1 cellular context compared by ENCODE assay signal in the genomic region with DNA sequence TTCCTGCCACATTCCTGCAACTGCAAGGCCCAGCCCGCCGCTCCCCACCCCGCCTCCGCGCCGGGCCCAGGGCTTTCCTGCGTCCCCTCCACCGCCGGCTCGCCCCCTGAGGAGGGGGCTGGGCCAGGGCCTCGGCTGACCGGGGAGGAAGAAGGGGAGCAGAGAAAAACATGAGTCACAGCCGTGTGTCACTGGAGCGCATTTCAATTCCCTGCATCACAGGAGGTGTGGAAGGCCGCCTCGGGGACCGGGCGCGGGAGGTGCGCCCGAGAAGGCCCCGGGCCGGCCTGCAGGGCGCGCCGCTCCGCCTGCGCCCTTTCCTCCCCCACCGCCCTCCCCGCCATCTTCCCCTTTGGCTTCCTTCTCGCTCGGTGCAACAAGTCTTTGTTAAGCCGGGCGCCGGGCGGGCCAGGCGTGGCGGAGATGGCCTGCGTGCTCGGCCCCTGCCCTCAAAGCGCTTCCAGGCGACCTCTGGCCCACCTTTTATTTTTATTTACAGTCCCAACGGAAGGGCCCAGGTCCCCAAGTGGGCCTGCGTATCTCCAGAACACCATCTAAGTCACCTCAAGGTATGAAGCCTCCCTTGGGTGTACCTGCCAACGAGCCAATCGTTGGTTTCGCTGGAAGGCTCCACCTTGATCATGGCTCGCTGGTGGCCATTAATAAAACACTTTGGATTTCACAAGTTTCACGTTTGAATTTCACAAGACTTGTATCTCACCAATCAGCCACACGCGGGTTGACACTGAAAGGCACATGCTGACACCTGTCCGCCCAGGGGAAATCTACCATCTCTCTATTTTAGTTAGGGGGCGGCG.
A peak's percentile ranks its signal among the peaks of the same experiment; 100 is the strongest.
TF ChIP-seq lines count a peak whose summit lies in the region.

No MANE protein-coding gene starts in this region.

TF ChIP-seq in K562, 482 proteins besides CTCF, POLR2A, EP300 and RAD21 (continued from another document and continues in another):
- TF ChIP-seq FOXO4 (CRISPR knock-in tag; IDR thresholded peaks at IDR 0.05): no peak
- TF ChIP-seq, protein P1, sequence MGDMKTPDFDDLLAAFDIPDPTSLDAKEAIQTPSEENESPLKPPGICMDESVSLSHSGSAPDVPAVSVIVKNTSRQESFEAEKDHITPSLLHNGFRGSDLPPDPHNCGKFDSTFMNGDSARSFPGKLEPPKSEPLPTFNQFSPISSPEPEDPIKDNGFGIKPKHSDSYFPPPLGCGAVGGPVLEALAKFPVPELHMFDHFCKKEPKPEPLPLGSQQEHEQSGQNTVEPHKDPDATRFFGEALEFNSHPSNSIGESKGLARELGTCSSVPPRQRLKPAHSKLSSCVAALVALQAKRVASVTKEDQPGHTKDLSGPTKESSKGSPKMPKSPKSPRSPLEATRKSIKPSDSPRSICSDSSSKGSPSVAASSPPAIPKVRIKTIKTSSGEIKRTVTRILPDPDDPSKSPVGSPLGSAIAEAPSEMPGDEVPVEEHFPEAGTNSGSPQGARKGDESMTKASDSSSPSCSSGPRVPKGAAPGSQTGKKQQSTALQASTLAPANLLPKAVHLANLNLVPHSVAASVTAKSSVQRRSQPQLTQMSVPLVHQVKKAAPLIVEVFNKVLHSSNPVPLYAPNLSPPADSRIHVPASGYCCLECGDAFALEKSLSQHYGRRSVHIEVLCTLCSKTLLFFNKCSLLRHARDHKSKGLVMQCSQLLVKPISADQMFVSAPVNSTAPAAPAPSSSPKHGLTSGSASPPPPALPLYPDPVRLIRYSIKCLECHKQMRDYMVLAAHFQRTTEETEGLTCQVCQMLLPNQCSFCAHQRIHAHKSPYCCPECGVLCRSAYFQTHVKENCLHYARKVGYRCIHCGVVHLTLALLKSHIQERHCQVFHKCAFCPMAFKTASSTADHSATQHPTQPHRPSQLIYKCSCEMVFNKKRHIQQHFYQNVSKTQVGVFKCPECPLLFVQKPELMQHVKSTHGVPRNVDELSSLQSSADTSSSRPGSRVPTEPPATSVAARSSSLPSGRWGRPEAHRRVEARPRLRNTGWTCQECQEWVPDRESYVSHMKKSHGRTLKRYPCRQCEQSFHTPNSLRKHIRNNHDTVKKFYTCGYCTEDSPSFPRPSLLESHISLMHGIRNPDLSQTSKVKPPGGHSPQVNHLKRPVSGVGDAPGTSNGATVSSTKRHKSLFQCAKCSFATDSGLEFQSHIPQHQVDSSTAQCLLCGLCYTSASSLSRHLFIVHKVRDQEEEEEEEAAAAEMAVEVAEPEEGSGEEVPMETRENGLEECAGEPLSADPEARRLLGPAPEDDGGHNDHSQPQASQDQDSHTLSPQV (IDR thresholded peaks at IDR 0.05): peak; percentile 85
- peak; percentile 15 for TF ChIP-seq CREB1 (IDR thresholded peaks at IDR 0.05)
- no peak; the same call in 1 of the 2 replicates for TF ChIP-seq CREB1 (CRISPR knock-in tag; IDR thresholded peaks at IDR 0.05)
- no peak for TF ChIP-seq ZKSCAN1 (IDR thresholded peaks at IDR 0.05; ENCODE audit: low read depth, low read length)
- TF ChIP-seq EHMT2 (IDR thresholded peaks at IDR 0.05): no peak
- TF ChIP-seq HDAC6 (IDR thresholded peaks at IDR 0.05; ENCODE audit: low read depth, low read length): no peak
- peak in 1 of 2 experiments; percentile 21; a peak in 1 of 4 replicates for TF ChIP-seq FOXA3 (CRISPR knock-in tag; conservative IDR thresholded peaks at IDR 0.05 in 1 of 2, IDR thresholded peaks at IDR 0.05 in 1 of 2)
- no peak for TF ChIP-seq KLF10 (CRISPR knock-in tag; IDR thresholded peaks at IDR 0.05)
- TF ChIP-seq PHF8 (IDR thresholded peaks at IDR 0.05; ENCODE audit: borderline replicate concordance, low read length): no peak
- TF ChIP-seq NR4A1 (CRISPR knock-in tag; IDR thresholded peaks at IDR 0.05): peak; percentile 59; the same call in 1 of the 2 replicates
- peak; percentile 73; the same call in 1 of the 2 replicates for TF ChIP-seq NR4A1 (tag; IDR thresholded peaks at IDR 0.05)
- no peak; a peak in 1 of 4 replicates for TF ChIP-seq KDM1A (IDR thresholded peaks at IDR 0.05)
- no peak for TF ChIP-seq MIER1 (IDR thresholded peaks at IDR 0.05; ENCODE audit: low read depth)
- no peak for TF ChIP-seq TCFL5 (CRISPR knock-in tag; conservative IDR thresholded peaks at IDR 0.05)
- no peak for TF ChIP-seq ZNF444 (CRISPR knock-in tag; IDR thresholded peaks at IDR 0.05)
- peak; percentile 70; the same call in 1 of the 2 replicates for TF ChIP-seq NFXL1 (CRISPR knock-in tag; IDR thresholded peaks at IDR 0.05)
- no peak for TF ChIP-seq NFIX (CRISPR knock-in tag; IDR thresholded peaks at IDR 0.05; ENCODE audit: low read depth)
- TF ChIP-seq ZNF780A (CRISPR knock-in tag; IDR thresholded peaks at IDR 0.05): no peak
- TF ChIP-seq POLR2H (tag; IDR thresholded peaks at IDR 0.05; ENCODE audit: low read depth): no peak; the same call in 1 of the 2 replicates
- TF ChIP-seq RBM34 (IDR thresholded peaks at IDR 0.05; ENCODE audit: borderline replicate concordance, insufficient read depth, low read length): no peak
- peak; percentile 96 for TF ChIP-seq ZBTB7A (IDR thresholded peaks at IDR 0.05; ENCODE audit: borderline replicate concordance, control insufficient read depth, low read depth, low read length)
- TF ChIP-seq SIX5 (IDR thresholded peaks at IDR 0.05; ENCODE audit: borderline replicate concordance in 1 of 2, insufficient read depth in 1 of 2, low read depth in 1 of 2, low read length in 2 of 2): no peak
- TF ChIP-seq DNMT1 (IDR thresholded peaks at IDR 0.05): no peak
- no peak for TF ChIP-seq PTTG1 (tag; IDR thresholded peaks at IDR 0.05; ENCODE audit: low read depth)
- peak in 1 of 2 experiments; percentile 2; a peak in 1 of 4 replicates for TF ChIP-seq RCOR1 (IDR thresholded peaks at IDR 0.05; ENCODE audit: borderline replicate concordance in 1 of 2, low read depth in 2 of 2, low read length in 2 of 2)
- TF ChIP-seq, protein P2, sequence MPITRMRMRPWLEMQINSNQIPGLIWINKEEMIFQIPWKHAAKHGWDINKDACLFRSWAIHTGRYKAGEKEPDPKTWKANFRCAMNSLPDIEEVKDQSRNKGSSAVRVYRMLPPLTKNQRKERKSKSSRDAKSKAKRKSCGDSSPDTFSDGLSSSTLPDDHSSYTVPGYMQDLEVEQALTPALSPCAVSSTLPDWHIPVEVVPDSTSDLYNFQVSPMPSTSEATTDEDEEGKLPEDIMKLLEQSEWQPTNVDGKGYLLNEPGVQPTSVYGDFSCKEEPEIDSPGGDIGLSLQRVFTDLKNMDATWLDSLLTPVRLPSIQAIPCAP (CRISPR knock-in tag; IDR thresholded peaks at IDR 0.05; ENCODE audit: borderline replicate concordance): no peak
- TF ChIP-seq, protein P3, sequence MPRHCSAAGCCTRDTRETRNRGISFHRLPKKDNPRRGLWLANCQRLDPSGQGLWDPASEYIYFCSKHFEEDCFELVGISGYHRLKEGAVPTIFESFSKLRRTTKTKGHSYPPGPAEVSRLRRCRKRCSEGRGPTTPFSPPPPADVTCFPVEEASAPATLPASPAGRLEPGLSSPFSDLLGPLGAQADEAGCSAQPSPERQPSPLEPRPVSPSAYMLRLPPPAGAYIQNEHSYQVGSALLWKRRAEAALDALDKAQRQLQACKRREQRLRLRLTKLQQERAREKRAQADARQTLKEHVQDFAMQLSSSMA (CRISPR knock-in tag; IDR thresholded peaks at IDR 0.05): peak; percentile 74; the same call in 1 of the 2 replicates
- no peak for TF ChIP-seq CBFA2T3 (IDR thresholded peaks at IDR 0.05)
- TF ChIP-seq ZNF175 (CRISPR knock-in tag; IDR thresholded peaks at IDR 0.05; ENCODE audit: low read depth): peak; percentile 22; the same call in 1 of the 2 replicates
- TF ChIP-seq BCL6 (CRISPR knock-in tag; IDR thresholded peaks at IDR 0.05): no peak
- TF ChIP-seq MYBL2 (IDR thresholded peaks at IDR 0.05; ENCODE audit: low read depth): no peak
- no peak for TF ChIP-seq MYBL2 (CRISPR knock-in tag; IDR thresholded peaks at IDR 0.05; ENCODE audit: borderline replicate concordance)
- no peak for TF ChIP-seq PRMT5 (CRISPR knock-in tag; IDR thresholded peaks at IDR 0.05)
- TF ChIP-seq, protein P4, sequence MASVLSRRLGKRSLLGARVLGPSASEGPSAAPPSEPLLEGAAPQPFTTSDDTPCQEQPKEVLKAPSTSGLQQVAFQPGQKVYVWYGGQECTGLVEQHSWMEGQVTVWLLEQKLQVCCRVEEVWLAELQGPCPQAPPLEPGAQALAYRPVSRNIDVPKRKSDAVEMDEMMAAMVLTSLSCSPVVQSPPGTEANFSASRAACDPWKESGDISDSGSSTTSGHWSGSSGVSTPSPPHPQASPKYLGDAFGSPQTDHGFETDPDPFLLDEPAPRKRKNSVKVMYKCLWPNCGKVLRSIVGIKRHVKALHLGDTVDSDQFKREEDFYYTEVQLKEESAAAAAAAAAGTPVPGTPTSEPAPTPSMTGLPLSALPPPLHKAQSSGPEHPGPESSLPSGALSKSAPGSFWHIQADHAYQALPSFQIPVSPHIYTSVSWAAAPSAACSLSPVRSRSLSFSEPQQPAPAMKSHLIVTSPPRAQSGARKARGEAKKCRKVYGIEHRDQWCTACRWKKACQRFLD (CRISPR knock-in tag; IDR thresholded peaks at IDR 0.05): peak; percentile 83
- TF ChIP-seq HOMEZ (CRISPR knock-in tag; IDR thresholded peaks at IDR 0.05): no peak
- TF ChIP-seq GATA2 (CRISPR knock-in tag; IDR thresholded peaks at IDR 0.05): peak; percentile 20; the same call in 1 of the 2 replicates
- no peak for TF ChIP-seq CHD1 (IDR thresholded peaks at IDR 0.05; ENCODE audit: low read length)
- TF ChIP-seq ETS2 (tag; IDR thresholded peaks at IDR 0.05; ENCODE audit: borderline replicate concordance, poor library complexity, severe bottlenecking): no peak
- no peak for TF ChIP-seq ELF4 (CRISPR knock-in tag; IDR thresholded peaks at IDR 0.05)
- no peak for TF ChIP-seq TOE1 (IDR thresholded peaks at IDR 0.05; ENCODE audit: borderline replicate concordance)
- TF ChIP-seq TOE1 (CRISPR knock-in tag; IDR thresholded peaks at IDR 0.05; ENCODE audit: borderline replicate concordance, low read depth): no peak
- TF ChIP-seq, protein P5, sequence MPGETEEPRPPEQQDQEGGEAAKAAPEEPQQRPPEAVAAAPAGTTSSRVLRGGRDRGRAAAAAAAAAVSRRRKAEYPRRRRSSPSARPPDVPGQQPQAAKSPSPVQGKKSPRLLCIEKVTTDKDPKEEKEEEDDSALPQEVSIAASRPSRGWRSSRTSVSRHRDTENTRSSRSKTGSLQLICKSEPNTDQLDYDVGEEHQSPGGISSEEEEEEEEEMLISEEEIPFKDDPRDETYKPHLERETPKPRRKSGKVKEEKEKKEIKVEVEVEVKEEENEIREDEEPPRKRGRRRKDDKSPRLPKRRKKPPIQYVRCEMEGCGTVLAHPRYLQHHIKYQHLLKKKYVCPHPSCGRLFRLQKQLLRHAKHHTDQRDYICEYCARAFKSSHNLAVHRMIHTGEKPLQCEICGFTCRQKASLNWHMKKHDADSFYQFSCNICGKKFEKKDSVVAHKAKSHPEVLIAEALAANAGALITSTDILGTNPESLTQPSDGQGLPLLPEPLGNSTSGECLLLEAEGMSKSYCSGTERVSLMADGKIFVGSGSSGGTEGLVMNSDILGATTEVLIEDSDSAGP (CRISPR knock-in tag; IDR thresholded peaks at IDR 0.05): no peak
- TF ChIP-seq CAMTA2 (CRISPR knock-in tag; conservative IDR thresholded peaks at IDR 0.05): no peak
- TF ChIP-seq, protein P6, sequence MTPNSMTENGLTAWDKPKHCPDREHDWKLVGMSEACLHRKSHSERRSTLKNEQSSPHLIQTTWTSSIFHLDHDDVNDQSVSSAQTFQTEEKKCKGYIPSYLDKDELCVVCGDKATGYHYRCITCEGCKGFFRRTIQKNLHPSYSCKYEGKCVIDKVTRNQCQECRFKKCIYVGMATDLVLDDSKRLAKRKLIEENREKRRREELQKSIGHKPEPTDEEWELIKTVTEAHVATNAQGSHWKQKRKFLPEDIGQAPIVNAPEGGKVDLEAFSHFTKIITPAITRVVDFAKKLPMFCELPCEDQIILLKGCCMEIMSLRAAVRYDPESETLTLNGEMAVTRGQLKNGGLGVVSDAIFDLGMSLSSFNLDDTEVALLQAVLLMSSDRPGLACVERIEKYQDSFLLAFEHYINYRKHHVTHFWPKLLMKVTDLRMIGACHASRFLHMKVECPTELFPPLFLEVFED (CRISPR knock-in tag; conservative IDR thresholded peaks at IDR 0.05): 0 out of 2 replicates have a peak, but pooled peaks have one; percentile 30
- no peak for TF ChIP-seq STAT6 (CRISPR knock-in tag; IDR thresholded peaks at IDR 0.05)
- no peak for TF ChIP-seq MAFG (tag; conservative IDR thresholded peaks at IDR 0.05)
